In genomic region chr14:71606575-71606974, GRCh38 we compare ENCODE assay signal across 18 cellular contexts.
A peak's percentile ranks its signal among the peaks of the same experiment; 100 is the strongest.
DNase-seq lines count a peak whose midpoint lies in the region; ATAC-seq, FAIRE-seq and TF ChIP-seq lines count a peak whose summit lies in the region.
"Had no signal": no experiment of that assay in that cellular context is flagged by ENCODE, and none has a peak within 500 bp of the region (broad histone marks: within the 10 kb centered on the region; RNA-seq: fewer than 3 reads in every experiment).

No MANE protein-coding gene starts in this region.

- H3K36me3 ChIP-seq in Caco-2 (ENCODE audit: control insufficient read depth, insufficient read depth, low read length) (no peaks in the 10 kb centered on the region; the same call in 1 of the 2 replicates), SK-N-MC (ENCODE audit: insufficient read depth, low read length) (peaks cover 8% of the 10 kb centered on the region; the same call in 1 of the 2 replicates), endodermal cell (ENCODE audit: control insufficient read depth, insufficient read depth, low read length) (no peaks in the 10 kb centered on the region), mammary epithelial cell (ENCODE audit: insufficient read depth, low read length) (no peaks in the 10 kb centered on the region)
- H3K36me3 ChIP-seq: BE2C had no signal

- H3K9me3 ChIP-seq in Caco-2 (no peaks in the 10 kb centered on the region; the same call in 1 of the 2 replicates), SK-N-MC (ENCODE audit: low read depth, low read length) (no peaks in the 10 kb centered on the region), endodermal cell (ENCODE audit: control insufficient read depth, low read length) (peaks cover 5% of the 10 kb centered on the region), mammary epithelial cell (replicated peaks; ENCODE audit: insufficient read depth, low read length) (no peaks in the 10 kb centered on the region)
- H3K9me3 ChIP-seq: BE2C had no signal

- no TSS peak for BruUV-seq in Caco-2 (replicated peaks; lab: Mats Ljungman, UMichigan)
- BruUV-seq in mammary epithelial cell (replicated peaks; lab: Mats Ljungman, UMichigan): no TSS peak

- H3K9ac ChIP-seq in SK-N-MC (ENCODE audit: insufficient read length) (no peak overlapping the region), endodermal cell (ENCODE audit: extremely low read depth, low read length, poor library complexity, severe bottlenecking) (no peak overlapping the region), mammary epithelial cell (ENCODE audit: insufficient read depth, low read length) (no peak overlapping the region)

- H3K4me1 ChIP-seq in Caco-2 (peaks cover 16% of the 10 kb centered on the region), endodermal cell (ENCODE audit: control insufficient read depth, insufficient read depth, low read length) (peaks cover 10% of the 10 kb centered on the region), mammary epithelial cell (ENCODE audit: insufficient read depth, low read length) (no peaks in the 10 kb centered on the region)

- H3K27ac ChIP-seq in SK-N-MC (peak overlapping the region; percentile 2; the same call in 1 of the 2 replicates), endodermal cell (ENCODE audit: low read depth, low read length) (no peak overlapping the region), mammary epithelial cell (ENCODE audit: insufficient read depth, low read depth, low read length) (no peak overlapping the region)

- peaks cover 47% of the 10 kb centered on the region for H3K79me2 ChIP-seq in mammary epithelial cell (ENCODE audit: insufficient read depth, low read length)

- TF ChIP-seq CTCF in Caco-2 (IDR thresholded peaks at IDR 0.05; ENCODE audit: insufficient read depth in 1 of 2, low read depth in 1 of 2, low read length in 1 of 2, severe bottlenecking in 1 of 2, unreplicated experiment in 1 of 2): no peak
- no peak for TF ChIP-seq CTCF in endodermal cell (conservative IDR thresholded peaks at IDR 0.05)
- no peak for TF ChIP-seq CTCF in mammary epithelial cell (conservative IDR thresholded peaks at IDR 0.05 in 1 of 2, IDR thresholded peaks at IDR 0.05 in 1 of 2; ENCODE audit: extremely low read depth in 1 of 2, insufficient read depth in 1 of 2, low read depth in 1 of 2, low read length in 2 of 2)

- H3K27me3 Mint-ChIP-seq in Caco-2 (ENCODE audit: insufficient read depth, unreplicated experiment) (no peaks in the 10 kb centered on the region), endodermal cell (ENCODE audit: insufficient read depth) (no peaks in the 10 kb centered on the region)
- H3K27me3 Mint-ChIP-seq: IgD-negative memory B cell had no signal

- peaks cover 8% of the 10 kb centered on the region for H3K9me3 Mint-ChIP-seq in Caco-2 (ENCODE audit: unreplicated experiment)
- no peaks in the 10 kb centered on the region for H3K9me3 Mint-ChIP-seq in endodermal cell
- H3K9me3 Mint-ChIP-seq: H9 had no signal

- no peak overlapping the region for H2AFZ ChIP-seq in mammary epithelial cell (ENCODE audit: low read depth, low read length)

- H4K20me1 ChIP-seq in mammary epithelial cell (ENCODE audit: insufficient read depth, low read length): no peaks in the 10 kb centered on the region

- ATAC-seq in GM21737 (IDR thresholded peaks at IDR 0.05; ENCODE audit: unreplicated experiment): no peak
- ATAC-seq: CD8-positive, alpha-beta T cell; Panc1; Right ventricle myocardium inferior; SK-N-SH treated with all-trans-retinoic acid at 6 μM for 48 hours had no signal

- no peak overlapping the region for H3K4me3 Mint-ChIP-seq in Caco-2 (ENCODE audit: unreplicated experiment)
- H3K4me3 Mint-ChIP-seq in endodermal cell: no peak overlapping the region
- H3K4me3 Mint-ChIP-seq: CD8-positive, alpha-beta T cell; H9 had no signal

- H3K4me1 Mint-ChIP-seq in Caco-2 (ENCODE audit: low read depth, unreplicated experiment) (peaks cover 33% of the 10 kb centered on the region), endodermal cell (peaks cover 43% of the 10 kb centered on the region)

- peak; percentile 75 for FAIRE-seq in GM12892 (lab: Jason Lieb, UNC)

- CTCF ChIA-PET in Caco-2 (lab: Charles Lee) (interaction anchor here (0.7 kb wide), 1 partner anchor 163 kb away, joined by 3 read pairs; no protein-coding TSS in a partner anchor), mammary epithelial cell (lab: Charles Lee; ENCODE audit: low non-redundant PET) (no interaction called here)

- H3K36me3 Mint-ChIP-seq in Caco-2 (ENCODE audit: insufficient read depth, unreplicated experiment): peaks cover 5% of the 10 kb centered on the region
- H3K36me3 Mint-ChIP-seq in endodermal cell (ENCODE audit: low read depth): no peaks in the 10 kb centered on the region

- in situ Hi-C loops in mammary epithelial cell (cut with MboI; ENCODE audit: low sequenced_read_pairs in 2 of 2): no loop called here

- TF ChIP-seq POLR2A in GM12892 (IDR thresholded peaks at IDR 0.05; ENCODE audit: low read depth, low read length): no peak

- H3K4me3 ChIP-seq in Caco-2 (ENCODE audit: low read depth, low read length) (no peak overlapping the region), SK-N-MC (no peak overlapping the region), endodermal cell (ENCODE audit: low read length) (no peak overlapping the region), mammary epithelial cell (replicated peaks in 1 of 3; ENCODE audit: insufficient read depth in 1 of 3, low read depth in 2 of 3, low read length in 3 of 3) (no peak overlapping the region)

- H3K27me3 ChIP-seq in Caco-2 (replicated peaks; ENCODE audit: control insufficient read depth, insufficient read depth, low read length) (no peaks in the 10 kb centered on the region), endodermal cell (ENCODE audit: control insufficient read depth, insufficient read depth, low read length, poor library complexity, severe bottlenecking) (no peaks in the 10 kb centered on the region), mammary epithelial cell (ENCODE audit: insufficient read depth, low read length) (no peaks in the 10 kb centered on the region)
- H3K27me3 ChIP-seq: BE2C had no signal

- POLR2A ChIA-PET in Caco-2 (lab: Charles Lee): no interaction called here

- H3K27ac Mint-ChIP-seq in Caco-2 (ENCODE audit: unreplicated experiment): peak overlapping the region; percentile 12
- peak overlapping the region; percentile 65 for H3K27ac Mint-ChIP-seq in endodermal cell
- H3K27ac Mint-ChIP-seq: CD8-positive, alpha-beta T cell had no signal

- H3K4me2 ChIP-seq in mammary epithelial cell (ENCODE audit: insufficient read depth, low read depth, low read length): no peak overlapping the region

- WGBS in endodermal cell (ENCODE audit: insufficient coverage in 1 of 2, insufficient read length in 1 of 2), 2 experiments: 93% methylated on average over 5 of the region's 5 CpGs; no CpG with 5 or more reads in 1 of the 2 experiments
- WGBS in mammary epithelial cell (ENCODE audit: low coverage, missing lambda C conversion rate): 96% methylated on average over 5 of the region's 5 CpGs

- dilution Hi-C loops in mammary epithelial cell (cut with HindIII; ENCODE audit: low sequenced_read_pairs): no loop called here

- DNase-seq in Caco-2 (no peak), GM12892 (ENCODE audit: insufficient read length) (no peak), SK-N-MC (ENCODE audit: low read depth, low spot score) (no peak), endodermal cell (no peak), T-helper 9 cell (no peak), mammary epithelial cell (no peak)
- DNase-seq in effector CD8-positive, alpha-beta T cell (lab: John Stamatoyannopoulos, UW): no peak
- DNase-seq: BE2C; CD8-positive, alpha-beta T cell; H9; NCI-H1048; NCI-H146; NCI-H2107 had no signal

- intact Hi-C loops in Caco-2 (cut with micrococcal nuclease; ENCODE audit: unreplicated experiment): no loop called here
- intact Hi-C loops in mammary epithelial cell (cut with micrococcal nuclease): no loop called here
